Comparison of ENCODE assay signal across 16 cellular contexts in genomic region chr10:75030371-75030770, GRCh38.
DNase-seq lines count a peak whose midpoint lies in the region; ATAC-seq and TF ChIP-seq lines count a peak whose summit lies in the region.
"Had no signal": no experiment of that assay in that cellular context is flagged by ENCODE, and none has a peak within 500 bp of the region (broad histone marks: within the 10 kb centered on the region; RNA-seq: fewer than 3 reads in every experiment).

No MANE protein-coding gene starts in this region.

- no peak overlapping the region for H3K4me3 Mint-ChIP-seq in activated CD8-positive, alpha-beta memory T cell treated with anti-CD3 and anti-CD28 coated beads, Interleukin-2, amount 10 ng/mL, durations not matched to agents 7 days and 5 days
- H3K4me3 Mint-ChIP-seq: CD8-positive, alpha-beta memory T cell had no signal

- H3K27me3 Mint-ChIP-seq in activated CD8-positive, alpha-beta memory T cell treated with anti-CD3 and anti-CD28 coated beads, Interleukin-2, amount 10 ng/mL, durations not matched to agents 7 days and 5 days: no peaks in the 10 kb centered on the region
- H3K27me3 Mint-ChIP-seq: CD8-positive, alpha-beta memory T cell had no signal

- no peak overlapping the region for H4K91ac ChIP-seq in neuronal stem cell (ENCODE audit: low read depth, low read length, poor library complexity)

- H3K4ac ChIP-seq in neuronal stem cell (ENCODE audit: low read length): no peak overlapping the region

- H3K4me1 ChIP-seq in left ventricle myocardium inferior: peaks cover 24% of the 10 kb centered on the region
- H3K4me1 ChIP-seq in neuronal stem cell (ENCODE audit: control insufficient read depth in 2 of 2, insufficient read depth in 1 of 2, low read depth in 1 of 2, low read length in 2 of 2): no peaks in the 10 kb centered on the region
- no peaks in the 10 kb centered on the region for H3K4me1 ChIP-seq in aorta (ENCODE audit: control insufficient read depth in 1 of 2, insufficient read depth in 2 of 2, low read length in 2 of 2)

- CTCF ChIA-PET in activated CD8-positive, alpha-beta memory T cell treated with anti-CD3 and anti-CD28 coated beads, Interleukin-2, amount 10 ng/mL, durations not matched to agents 7 days and 5 days (lab: Charles Lee): no interaction called here

- H3K36me3 ChIP-seq in left ventricle myocardium inferior: peaks cover 55% of the 10 kb centered on the region
- peaks cover 18 to 58% of the 10 kb centered on the region in 2 donors for H3K36me3 ChIP-seq in neuronal stem cell (replicated peaks in 1 of 2; ENCODE audit: control insufficient read depth in 2 of 2, insufficient read depth in 2 of 2, low read length in 2 of 2)
- H3K36me3 ChIP-seq in aorta (ENCODE audit: control insufficient read depth in 1 of 2, insufficient read depth in 2 of 2, low read length in 1 of 2): peaks cover 0 to 2% of the 10 kb centered on the region in 2 donors

- peaks cover 14% of the 10 kb centered on the region for H3K36me3 Mint-ChIP-seq in activated CD8-positive, alpha-beta memory T cell treated with anti-CD3 and anti-CD28 coated beads, Interleukin-2, amount 10 ng/mL, durations not matched to agents 7 days and 5 days

- H2BK120ac ChIP-seq in neuronal stem cell (ENCODE audit: low read depth, low read length): no peak overlapping the region

- H3K27ac ChIP-seq in left ventricle myocardium inferior (replicated peaks): no peak overlapping the region
- no peak overlapping the region for H3K27ac ChIP-seq in neuronal stem cell (replicated peaks; ENCODE audit: low read length)
- no peak overlapping the region for H3K27ac ChIP-seq in aorta (ENCODE audit: low read depth in 1 of 2, low read length in 2 of 2)
- H3K27ac ChIP-seq: BLaER1, GM23248 had no signal

- H3K27me3 ChIP-seq in left ventricle myocardium inferior (ENCODE audit: low read depth) (no peaks in the 10 kb centered on the region), neuronal stem cell (ENCODE audit: control insufficient read depth in 3 of 3, insufficient read depth in 3 of 3, low read depth in 1 of 3, low read length in 3 of 3) (no peaks in the 10 kb centered on the region), aorta (ENCODE audit: control insufficient read depth in 1 of 2, insufficient read depth in 2 of 2, low read length in 1 of 2) (no peaks in the 10 kb centered on the region)
- H3K27me3 ChIP-seq: BLaER1 had no signal

- no peak overlapping the region for H3K27ac Mint-ChIP-seq in activated CD8-positive, alpha-beta memory T cell treated with anti-CD3 and anti-CD28 coated beads, Interleukin-2, amount 10 ng/mL, durations not matched to agents 7 days and 5 days

- no peak overlapping the region for H4K8ac ChIP-seq in neuronal stem cell (ENCODE audit: low read depth, low read length)

- H3K9me3 ChIP-seq in left ventricle myocardium inferior (replicated peaks): no peaks in the 10 kb centered on the region
- H3K9me3 ChIP-seq in neuronal stem cell (replicated peaks in 1 of 2; ENCODE audit: control insufficient read depth in 2 of 2, insufficient read depth in 1 of 2, low read depth in 1 of 2, low read length in 2 of 2): no peaks in the 10 kb centered on the region
- H3K9me3 ChIP-seq in aorta (ENCODE audit: control insufficient read depth, low read length): no peaks in the 10 kb centered on the region
- H3K9me3 ChIP-seq: BLaER1 had no signal

- no peak overlapping the region for H2BK12ac ChIP-seq in neuronal stem cell (ENCODE audit: low read length)

- H3K14ac ChIP-seq in neuronal stem cell (ENCODE audit: low read length): no peak overlapping the region

- peak overlapping the region; percentile 39 for H2BK5ac ChIP-seq in neuronal stem cell (ENCODE audit: low read length)

- intact Hi-C loops in left ventricle myocardium superior (cut with micrococcal nuclease) (no loop called here), left ventricle myocardium inferior (cut with micrococcal nuclease) (no loop called here), aorta (cut with DNase I) (no loop called here)

- no peak overlapping the region for H2AK5ac ChIP-seq in neuronal stem cell (ENCODE audit: low read depth, low read length)

- peaks cover 17% of the 10 kb centered on the region for H3K4me1 Mint-ChIP-seq in activated CD8-positive, alpha-beta memory T cell treated with anti-CD3 and anti-CD28 coated beads, Interleukin-2, amount 10 ng/mL, durations not matched to agents 7 days and 5 days

- H3K4me2 ChIP-seq in neuronal stem cell (ENCODE audit: insufficient read depth, low read length, poor library complexity, severe bottlenecking): no peak overlapping the region
- H3K4me2 ChIP-seq: BLaER1 had no signal

- no peak overlapping the region for H2BK15ac ChIP-seq in neuronal stem cell (ENCODE audit: low read length)

- no peak overlapping the region for H2AFZ ChIP-seq in neuronal stem cell (ENCODE audit: low read length)
- H2AFZ ChIP-seq: GM23248 had no signal

- no peaks in the 10 kb centered on the region for H3K79me1 ChIP-seq in neuronal stem cell (ENCODE audit: low read depth, low read length)

- peak; percentile 40 for DNase-seq in activated CD8-positive, alpha-beta memory T cell treated with anti-CD3 and anti-CD28 coated beads, Interleukin-2, amount 50 U/mL, for 48 hours
- DNase-seq in activated CD8-positive, alpha-beta memory T cell treated with anti-CD3 and anti-CD28 coated beads, Interleukin-2, amount 10 ng/mL, durations not matched to agents 7 days and 5 days: no peak
- DNase-seq in left ventricle myocardium superior: no peak
- DNase-seq in left ventricle myocardium inferior: no peak
- DNase-seq in neuronal stem cell (ENCODE audit: low spot score): no peak
- peak in 1 of 2 donors; percentile 41 for DNase-seq in aorta
- no peak for DNase-seq in midbrain (lab: John Stamatoyannopoulos, UW)
- DNase-seq: 8988T; AML-193; CD8-positive, alpha-beta memory T cell; DMS79; GM23248 had no signal

- no peak for TF ChIP-seq CTCF in left ventricle myocardium inferior (IDR thresholded peaks at IDR 0.05; ENCODE audit: borderline replicate concordance)

- no peak overlapping the region for H3K18ac ChIP-seq in neuronal stem cell (ENCODE audit: low read length)

- ATAC-seq in activated CD8-positive, alpha-beta memory T cell treated with anti-CD3 and anti-CD28 coated beads, Interleukin-2, amount 10 ng/mL, durations not matched to agents 7 days and 5 days: no peak
- ATAC-seq in left ventricle myocardium superior (peak; percentile 17), aorta (ENCODE audit: low FRiP score) (peak; percentile 27), HG02973 (IDR thresholded peaks at IDR 0.05; ENCODE audit: unreplicated experiment) (no peak)
- ATAC-seq: GM12878, HCT116 had no signal

- H3K9ac ChIP-seq in neuronal stem cell (ENCODE audit: low read depth, low read length, poor library complexity): peak overlapping the region; percentile 35
- H3K9ac ChIP-seq: BLaER1, GM23248 had no signal

- WGBS in neuronal stem cell (ENCODE audit: extremely low coverage in 2 of 2, insufficient read length in 2 of 2, insufficient replicate concordance in 1 of 2), 2 donors: no CpG with 5 or more reads among the region's 10 CpGs
- WGBS in aorta, 2 donors: 97 to 98% methylated on average over 10 of the region's 10 CpGs

- no peaks in the 10 kb centered on the region for H3K9me3 Mint-ChIP-seq in activated CD8-positive, alpha-beta memory T cell treated with anti-CD3 and anti-CD28 coated beads, Interleukin-2, amount 10 ng/mL, durations not matched to agents 7 days and 5 days (ENCODE audit: low read depth)
- H3K9me3 Mint-ChIP-seq: CD8-positive, alpha-beta memory T cell had no signal

- H3K4me3 ChIP-seq in left ventricle myocardium inferior: no peak overlapping the region
- H3K4me3 ChIP-seq in neuronal stem cell (ENCODE audit: low read length in 2 of 2): no peak overlapping the region
- no peak overlapping the region for H3K4me3 ChIP-seq in aorta (ENCODE audit: low read length in 2 of 2)
- H3K4me3 ChIP-seq: BLaER1, GM12878, GM23248 had no signal

- no peak overlapping the region for H3K23ac ChIP-seq in neuronal stem cell (ENCODE audit: low read depth, low read length, poor library complexity)

Comparison
In these comparisons a context has a peak if more than half of its experiments do, and no peak if none do; other contexts are left out.
1. ATAC-seq: peak in left ventricle myocardium superior (single experiment) and aorta (single experiment); none in activated CD8-positive, alpha-beta memory T cell treated with anti-CD3 and anti-CD28 coated beads, Interleukin-2, amount 10 ng/mL, durations not matched to agents 7 days and 5 days (single experiment) and HG02973 (single experiment).